8 cellular contexts compared by ENCODE assay signal in genomic region chr7:156532016-156532602, GRCh38.
"Had no signal": no experiment of that assay in that cellular context is flagged by ENCODE, and none has a peak within 500 bp of the region (broad histone marks: within the 10 kb centered on the region; RNA-seq: fewer than 3 reads in every experiment).

No MANE protein-coding gene starts in this region.

- H3K27ac Mint-ChIP-seq: GM23338, H9, IgD-negative memory B cell had no signal

- DNase-seq: H9, HCEC 1CT, KG1 had no signal

- H3K4me3 ChIP-seq: GM23338 had no signal

- H3K4me2 ChIP-seq: GM23338 had no signal

- H3K9me3 Mint-ChIP-seq: GM23338, H9, IgD-negative memory B cell had no signal

- H2AFZ ChIP-seq: GM23338 had no signal

- H3K4me3 Mint-ChIP-seq: GM23338, H9 had no signal

- FAIRE-seq: H1, H54 had no signal

- H3K4me1 Mint-ChIP-seq: GM23338, H9, IgD-negative memory B cell had no signal

- H3K27ac ChIP-seq: HL-60 had no signal

- ATAC-seq: GM23338 had no signal
